34 cellular contexts compared by ENCODE assay signal in the genomic region with DNA sequence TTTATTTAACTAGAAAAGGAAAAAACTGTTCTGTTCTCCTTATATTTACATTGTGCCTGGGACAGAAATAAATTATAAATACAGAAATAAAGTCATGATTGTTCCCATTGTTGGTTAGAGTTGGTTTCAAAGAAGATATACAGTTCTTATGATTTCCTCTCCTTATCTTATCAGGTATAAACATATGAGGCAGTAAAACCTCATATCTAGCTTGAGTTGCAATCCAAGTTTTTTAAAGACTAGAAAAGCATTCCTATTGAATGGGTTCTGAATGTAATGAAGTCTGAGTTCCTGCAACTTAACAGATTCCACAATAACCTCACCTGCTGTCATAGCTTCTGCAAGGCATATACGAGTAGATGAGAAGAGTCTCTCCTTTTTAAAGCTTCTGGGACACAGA.
"Had no signal": no experiment of that assay in that cellular context is flagged by ENCODE, and none has a peak within 500 bp of the region (broad histone marks: within the 10 kb centered on the region; RNA-seq: fewer than 3 reads in every experiment).

No MANE protein-coding gene starts in this region.

- H3K27me3 Mint-ChIP-seq: brain had no signal

- H3K36me3 ChIP-seq: cardiac muscle cell, heart left ventricle, left lung, sigmoid colon, stomach, thyroid gland, upper lobe of left lung, vagina had no signal

- H3K4me3 ChIP-seq: cardiac muscle cell, coronary artery, heart left ventricle, left lung, lung, sigmoid colon, stomach, thyroid gland, upper lobe of left lung, vagina had no signal

- FAIRE-seq: small intestine had no signal

- H3K4me3 Mint-ChIP-seq: activated naive CD8-positive, alpha-beta T cell; brain; effector memory CD8-positive, alpha-beta T cell; nephron; stimulated activated memory B cell treated with anti-CD40 and anti-IgM and Interleukin-4, amounts not matched to agents 10 μg/mL and 1 μg/mL and 100 μg/mL, for 72 hours; T-helper 1 cell treated with Interleukin-12 subunit alpha and Interleukin-12 subunit beta and Interleukin-4 antibody, amounts not matched to agents 30 μg/mL and 1 μg/mL, for 36 hours had no signal

- H3K36me3 Mint-ChIP-seq: activated naive CD8-positive, alpha-beta T cell; brain; stimulated activated memory B cell treated with anti-CD40 and anti-IgM and Interleukin-4, amounts not matched to agents 10 μg/mL and 1 μg/mL and 100 μg/mL, for 72 hours had no signal

- ATAC-seq: activated CD4-positive, CD25-positive, alpha-beta regulatory T cell treated with anti-CD3 and anti-CD28 coated beads, Interleukin-2, amount 50 U/mL, for 24 hours; effector memory CD8-positive, alpha-beta T cell; foreskin keratinocyte; heart left ventricle; left lung; stimulated activated memory B cell treated with anti-CD40 and anti-IgM and Interleukin-4, amounts not matched to agents 10 μg/mL and 1 μg/mL and 100 μg/mL, for 72 hours had no signal

- H3K27ac Mint-ChIP-seq: activated naive CD8-positive, alpha-beta T cell; brain; effector memory CD8-positive, alpha-beta T cell; nephron; stimulated activated memory B cell treated with anti-CD40 and anti-IgM and Interleukin-4, amounts not matched to agents 10 μg/mL and 1 μg/mL and 100 μg/mL, for 72 hours; T-helper 1 cell treated with Interleukin-12 subunit alpha and Interleukin-12 subunit beta and Interleukin-4 antibody, amounts not matched to agents 30 μg/mL and 1 μg/mL, for 36 hours had no signal

- H3K27me3 ChIP-seq: cardiac muscle cell, foreskin keratinocyte, heart left ventricle, left lung, sigmoid colon, stomach, thyroid gland, upper lobe of left lung, vagina had no signal

- DNase-seq: activated CD4-positive, alpha-beta T cell treated with anti-CD3 and anti-CD28 coated beads for 48 hours; activated CD4-positive, alpha-beta T cell treated with anti-CD3 and anti-CD28 coated beads, Interleukin-2, amount 50 U/mL, for 48 hours; activated CD8-positive, alpha-beta memory T cell treated with anti-CD3 and anti-CD28 coated beads for 24 hours; activated effector memory CD4-positive, alpha-beta T cell treated with Interleukin-2 at 50 U/mL for 16 hours; activated naive CD4-positive, alpha-beta T cell treated with Interleukin-2 at 50 U/mL for 16 hours; aorta; cerebellar nuclear complex; effector memory CD8-positive, alpha-beta T cell; foreskin keratinocyte; heart left ventricle; kidney glomerular epithelial cell; left lung; mesendoderm; retina; sigmoid colon; small intestine; stimulated activated CD4-positive, alpha-beta T cell treated with anti-CD3 and anti-CD28 coated beads, Interleukin-1b, Interleukin-23, amount 100 ng/mL, for 48 hours; stimulated activated CD4-positive, alpha-beta T cell treated with anti-CD3 and anti-CD28 coated beads, Interleukin-4, amount 100 ng/mL, for 4 hours; stimulated activated CD8-positive, alpha-beta memory T cell treated with anti-CD3 and anti-CD28 coated beads, Interleukin-4, amount 100 ng/mL, for 48 hours; stomach; SW 1271; T-helper 9 cell; thyroid gland; upper lobe of left lung had no signal

- H3K4me1 ChIP-seq: foreskin keratinocyte, vagina had no signal

- H3K4me1 Mint-ChIP-seq: nephron; stimulated activated memory B cell treated with anti-CD40 and anti-IgM and Interleukin-4, amounts not matched to agents 10 μg/mL and 1 μg/mL and 100 μg/mL, for 72 hours had no signal

- H3K9me3 Mint-ChIP-seq: brain; effector memory CD8-positive, alpha-beta T cell; nephron; stimulated activated memory B cell treated with anti-CD40 and anti-IgM and Interleukin-4, amounts not matched to agents 10 μg/mL and 1 μg/mL and 100 μg/mL, for 72 hours; T-helper 1 cell treated with Interleukin-12 subunit alpha and Interleukin-12 subunit beta and Interleukin-4 antibody, amounts not matched to agents 30 μg/mL and 1 μg/mL, for 36 hours had no signal

- H3K9me3 ChIP-seq: heart left ventricle, left lung, sigmoid colon, stomach, thyroid gland, upper lobe of left lung, vagina had no signal

- H3K27ac ChIP-seq: cardiac muscle cell, coronary artery, foreskin keratinocyte, heart left ventricle, left lung, thyroid gland, upper lobe of left lung, vagina had no signal
